Comparison of ENCODE assay signal across 2 cellular contexts in genomic region chr11:5727691-5728090, GRCh38.
A peak's percentile ranks its signal among the peaks of the same experiment; 100 is the strongest.
TF ChIP-seq lines count a peak whose summit lies in the region.

No MANE protein-coding gene starts in this region.

TF ChIP-seq in HCT116, 20 proteins besides CTCF, POLR2A, EP300 and RAD21:
- TF ChIP-seq CBX3 (IDR thresholded peaks at IDR 0.05; ENCODE audit: low read depth) (no peak), EZH2phosphoT487 (IDR thresholded peaks at IDR 0.05; ENCODE audit: borderline replicate concordance) (peak; percentile 91; the same call in 1 of the 2 replicates)

TF ChIP-seq in K562, 482 proteins besides CTCF, POLR2A, EP300 and RAD21:
- peak; percentile 40; the same call in 1 of the 2 replicates for TF ChIP-seq NFIX (CRISPR knock-in tag; IDR thresholded peaks at IDR 0.05; ENCODE audit: low read depth)
- no peak for TF ChIP-seq CHAMP1 (IDR thresholded peaks at IDR 0.05)
- no peak for TF ChIP-seq KLF16 (IDR thresholded peaks at IDR 0.05)
- no peak for TF ChIP-seq CCNT2 (IDR thresholded peaks at IDR 0.05; ENCODE audit: borderline replicate concordance, extremely low read depth, insufficient read length, low read depth, low read length)
- TF ChIP-seq HNRNPUL1 (IDR thresholded peaks at IDR 0.05; ENCODE audit: low read length), result no peak
- no peak for TF ChIP-seq STAT6 (CRISPR knock-in tag; IDR thresholded peaks at IDR 0.05)
- peak; percentile 77 for TF ChIP-seq NFIC (IDR thresholded peaks at IDR 0.05)
- no peak for TF ChIP-seq KDM4B (IDR thresholded peaks at IDR 0.05; ENCODE audit: borderline replicate concordance in 2 of 2, low read depth in 1 of 2)
- no peak for TF ChIP-seq POLR2B (IDR thresholded peaks at IDR 0.05; ENCODE audit: low read depth, partially characterized antibody)
- no peak for TF ChIP-seq PHF21A (IDR thresholded peaks at IDR 0.05; ENCODE audit: borderline replicate concordance, low read depth)
- TF ChIP-seq RFX5 (IDR thresholded peaks at IDR 0.05; ENCODE audit: low read depth, low read length), result no peak
- TF ChIP-seq XRCC5 (IDR thresholded peaks at IDR 0.05; ENCODE audit: low read depth, low read length), result no peak
- no peak for TF ChIP-seq ZNF280B (CRISPR knock-in tag; IDR thresholded peaks at IDR 0.05)
- no peak for TF ChIP-seq TCF7 (IDR thresholded peaks at IDR 0.05; ENCODE audit: borderline replicate concordance)
- no peak for TF ChIP-seq ZNF224 (CRISPR knock-in tag; IDR thresholded peaks at IDR 0.05)
- no peak for TF ChIP-seq CBX8 (IDR thresholded peaks at IDR 0.05; ENCODE audit: borderline replicate concordance, extremely low read depth, low read depth, low read length, poor library complexity, severe bottlenecking)
- no peak for TF ChIP-seq ZKSCAN1 (IDR thresholded peaks at IDR 0.05; ENCODE audit: low read depth, low read length)
